Comparison of ENCODE assay signal across 24 cellular contexts in the genomic region with DNA sequence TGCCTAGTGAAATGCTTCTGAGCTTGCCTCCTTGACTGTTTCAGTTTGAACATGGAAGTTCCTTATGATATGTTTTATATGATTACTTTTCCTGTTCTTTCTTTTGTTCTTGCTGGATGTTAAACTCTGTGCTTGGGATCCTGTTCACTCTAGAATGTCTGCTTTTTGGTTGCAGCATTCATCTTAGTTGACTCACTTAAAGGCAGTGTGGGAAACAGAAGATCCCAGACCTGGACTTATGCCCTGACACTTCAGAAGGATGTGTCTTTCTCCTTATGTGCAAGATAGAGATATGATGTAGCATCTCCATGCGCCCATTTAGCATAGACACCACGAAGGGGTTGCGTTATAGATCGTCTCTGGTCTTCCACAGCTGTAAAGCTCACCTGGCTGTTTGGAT. TPM values are rescaled to one million over a fixed set of nuclear protein-coding genes. Genes with fewer than 3 reads are reported as not detected.
DNase-seq lines count a peak whose midpoint lies in the region; ATAC-seq and TF ChIP-seq lines count a peak whose summit lies in the region.
"Had no signal": no experiment of that assay in that cellular context is flagged by ENCODE, and none has a peak within 500 bp of the region (broad histone marks: within the 10 kb centered on the region; RNA-seq: fewer than 3 reads in every experiment).

No MANE protein-coding gene starts in this region.

- H3K27ac ChIP-seq in AG04450 (ENCODE audit: low read depth, low read length), result no peak overlapping the region
- H3K27ac ChIP-seq in H9 (ENCODE audit: insufficient read length, low read depth, low read length), result no peak overlapping the region
- H3K27ac ChIP-seq: esophagus muscularis mucosa, pancreas, sigmoid colon, upper lobe of right lung had no signal

- DNase-seq in AG04450 (ENCODE audit: low read depth, low spot score), result peak; percentile 15
- DNase-seq in H9, result no peak
- DNase-seq in cardiac fibroblast (ENCODE audit: low read depth in 2 of 2), result peak; percentile 10 to 47
- DNase-seq in iris pigment epithelial cell (ENCODE audit: low read depth), result peak; percentile 69
- DNase-seq in cardiac septum (ENCODE audit: low spot score), result no peak
- no peak for DNase-seq in HEK293T (ENCODE audit: extremely low spot score)
- DNase-seq: activated CD4-positive, alpha-beta T cell treated with anti-CD3 and anti-CD28 coated beads for 4 hours; activated CD8-positive, alpha-beta memory T cell treated with anti-CD3 and anti-CD28 coated beads, Interleukin-2, amount 10 ng/mL, durations not matched to agents 7 days and 5 days; CD4-positive, CD25-positive, alpha-beta regulatory T cell; DMS79; effector CD8-positive, alpha-beta T cell; hippocampal formation; kidney; naive B cell; NCI-H1417; NCI-H526 treated with DMSO at 0.1 percent for 48 hours; pancreas; sigmoid colon; upper lobe of right lung had no signal

- H4K91ac ChIP-seq in H9 (ENCODE audit: insufficient read length, low read depth, low read length), result no peak overlapping the region

- no peak overlapping the region for H3T11ph ChIP-seq in H9 (ENCODE audit: low read length)

- H2BK120ac ChIP-seq in H9 (ENCODE audit: low read depth, low read length, poor library complexity, severe bottlenecking), result no peak overlapping the region

- WGBS in H9 (ENCODE audit: extremely low coverage, insufficient read length, low lambda C conversion rate), result no CpG with 5 or more reads among the region's 4 CpGs

- no peak overlapping the region for H2BK12ac ChIP-seq in H9 (ENCODE audit: insufficient read length, low read depth, low read length)

- no peak overlapping the region for H2AFZ ChIP-seq in H9 (ENCODE audit: low read length)

- peaks cover 0 to 9% of the 10 kb centered on the region in 2 experiments; a peak in 3 of 4 replicates for H3K4me1 Mint-ChIP-seq in H9
- H3K4me1 Mint-ChIP-seq: activated CD8-positive, alpha-beta memory T cell treated with anti-CD3 and anti-CD28 coated beads, Interleukin-2, amount 10 ng/mL, durations not matched to agents 7 days and 5 days had no signal

- no peaks in the 10 kb centered on the region for H3K4me1 ChIP-seq in H9 (ENCODE audit: insufficient read depth, low read length)
- H3K4me1 ChIP-seq: esophagus muscularis mucosa, pancreas, sigmoid colon, upper lobe of right lung had no signal

- H3K23me2 ChIP-seq in H9 (ENCODE audit: insufficient read length, low read depth, low read length, poor library complexity, severe bottlenecking), result no peaks in the 10 kb centered on the region

- no peaks in the 10 kb centered on the region for H4K20me1 ChIP-seq in H9 (ENCODE audit: control insufficient read depth, insufficient read depth, insufficient read length)

- no peak overlapping the region for H2BK15ac ChIP-seq in H9 (ENCODE audit: low read depth, low read length)

- no peak overlapping the region for H4K8ac ChIP-seq in H9 (replicated peaks; ENCODE audit: insufficient read length, low read depth, low read length)

- H3K9ac ChIP-seq in H9 (ENCODE audit: extremely low read depth, insufficient read length, low read length), result no peak overlapping the region

- POLR2A ChIA-PET in AG04450 (lab: Yijun Ruan, JAX) (no interaction called here), HEK293T (lab: Yijun Ruan, JAX) (no interaction called here)

- H3K79me2 ChIP-seq in H9 (ENCODE audit: insufficient read depth, low read length), result peaks cover 3% of the 10 kb centered on the region; the same call in 1 of the 2 replicates

- H4K5ac ChIP-seq in H9 (ENCODE audit: insufficient read length, low read depth, low read length), result no peak overlapping the region

- peaks cover 5 to 8% (median 6%) of the 10 kb centered on the region in 3 experiments for H3K36me3 Mint-ChIP-seq in H9 (ENCODE audit: insufficient read depth in 1 of 3, low read depth in 3 of 3)
- H3K36me3 Mint-ChIP-seq: activated CD8-positive, alpha-beta memory T cell treated with anti-CD3 and anti-CD28 coated beads, Interleukin-2, amount 10 ng/mL, durations not matched to agents 7 days and 5 days had no signal

- peaks cover 3% of the 10 kb centered on the region for H3K79me1 ChIP-seq in H9 (ENCODE audit: insufficient read depth, low read depth, low read length, poor library complexity, severe bottlenecking)

- H2AK5ac ChIP-seq in H9 (ENCODE audit: insufficient read length, low read length), result no peak overlapping the region

- no peak overlapping the region for H3K27ac Mint-ChIP-seq in H9
- H3K27ac Mint-ChIP-seq: activated CD8-positive, alpha-beta memory T cell treated with anti-CD3 and anti-CD28 coated beads, Interleukin-2, amount 10 ng/mL, durations not matched to agents 7 days and 5 days; CD4-positive, CD25-positive, alpha-beta regulatory T cell; naive B cell; stimulated activated naive CD8-positive, alpha-beta T cell treated with anti-CD3 and anti-CD28 coated beads, Interleukin-15, Interleukin-2, amounts not matched to agents 100 ng/mL and 50 ng/mL, for 24 hours had no signal

- no peak overlapping the region for H3K4ac ChIP-seq in H9 (ENCODE audit: low read depth, low read length)

- H3K9me3 Mint-ChIP-seq in H9, result no peaks in the 10 kb centered on the region; a peak in 1 of 5 replicates
- H3K9me3 Mint-ChIP-seq: CD4-positive, CD25-positive, alpha-beta regulatory T cell; central memory CD8-positive, alpha-beta T cell; naive B cell; stimulated activated naive CD8-positive, alpha-beta T cell treated with anti-CD3 and anti-CD28 coated beads, Interleukin-15, Interleukin-2, amounts not matched to agents 100 ng/mL and 50 ng/mL, for 24 hours had no signal

- no peak overlapping the region for H2BK5ac ChIP-seq in H9 (ENCODE audit: insufficient read length, low read length)

- H3K9me3 ChIP-seq in AG04450 (ENCODE audit: control insufficient read depth, insufficient read depth, low read length) (no peaks in the 10 kb centered on the region), H9 (ENCODE audit: control insufficient read depth, low read depth, low read length) (no peaks in the 10 kb centered on the region)
- H3K9me3 ChIP-seq: esophagus muscularis mucosa, pancreas, sigmoid colon, upper lobe of right lung had no signal

- H3K23ac ChIP-seq in H9 (ENCODE audit: insufficient read length, low read depth, low read length), result no peak overlapping the region

- H3K27me3 ChIP-seq in AG04450 (ENCODE audit: control insufficient read depth, insufficient read depth, low read length) (no peaks in the 10 kb centered on the region), H9 (ENCODE audit: insufficient read depth, low read length) (no peaks in the 10 kb centered on the region)
- H3K27me3 ChIP-seq: esophagus muscularis mucosa, pancreas, sigmoid colon, upper lobe of right lung had no signal

- H3K27me3 Mint-ChIP-seq in H9 (ENCODE audit: low read depth), result no peaks in the 10 kb centered on the region
- H3K27me3 Mint-ChIP-seq: activated CD8-positive, alpha-beta memory T cell treated with anti-CD3 and anti-CD28 coated beads, Interleukin-2, amount 10 ng/mL, durations not matched to agents 7 days and 5 days; CD4-positive, CD25-positive, alpha-beta regulatory T cell; central memory CD8-positive, alpha-beta T cell; naive B cell; stimulated activated naive CD8-positive, alpha-beta T cell treated with anti-CD3 and anti-CD28 coated beads, Interleukin-15, Interleukin-2, amounts not matched to agents 100 ng/mL and 50 ng/mL, for 24 hours had no signal

- no peak overlapping the region for H3K4me3 Mint-ChIP-seq in H9
- H3K4me3 Mint-ChIP-seq: activated CD8-positive, alpha-beta memory T cell treated with anti-CD3 and anti-CD28 coated beads, Interleukin-2, amount 10 ng/mL, durations not matched to agents 7 days and 5 days; CD4-positive, CD25-positive, alpha-beta regulatory T cell; central memory CD8-positive, alpha-beta T cell; naive B cell; stimulated activated naive CD8-positive, alpha-beta T cell treated with anti-CD3 and anti-CD28 coated beads, Interleukin-15, Interleukin-2, amounts not matched to agents 100 ng/mL and 50 ng/mL, for 24 hours had no signal

- TF ChIP-seq CTCF in AG04450 (IDR thresholded peaks at IDR 0.05; ENCODE audit: low read depth, low read length) (no peak), H9 (conservative IDR thresholded peaks at IDR 0.05) (peak; percentile 26; the same call in 2 of the 3 replicates), cardiac fibroblast (IDR thresholded peaks at IDR 0.05; ENCODE audit: low read depth, low read length) (no peak)

- no peak overlapping the region for H2BK20ac ChIP-seq in H9 (ENCODE audit: low read depth, low read length, poor library complexity, severe bottlenecking)

- CTCF ChIA-PET in AG04450 (lab: Charles Lee) (no interaction called here), HEK293T (lab: Yijun Ruan, JAX) (no interaction called here)

- ATAC-seq in HG03571 (IDR thresholded peaks at IDR 0.05; ENCODE audit: unreplicated experiment), result no peak
- no peak for ATAC-seq in GM19324 (IDR thresholded peaks at IDR 0.05; ENCODE audit: low FRiP score, unreplicated experiment)
- ATAC-seq: activated CD8-positive, alpha-beta memory T cell treated with anti-CD3 and anti-CD28 coated beads, Interleukin-2, amount 10 ng/mL, durations not matched to agents 7 days and 5 days; pancreas; upper lobe of right lung had no signal

- H3K4me3 ChIP-seq in AG04450 (ENCODE audit: low read depth, low read length) (no peak overlapping the region), cardiac fibroblast (replicated peaks in 1 of 2; ENCODE audit: low read depth in 2 of 2, low read length in 2 of 2) (no peak overlapping the region)
- H3K4me3 ChIP-seq: esophagus muscularis mucosa, pancreas, sigmoid colon, upper lobe of right lung had no signal

- no peak overlapping the region for H3K4me2 ChIP-seq in H9 (ENCODE audit: insufficient read depth, insufficient read length, low read length)

- no peak overlapping the region for H3K56ac ChIP-seq in H9 (ENCODE audit: insufficient read length, low read depth, low read length)

- no peak overlapping the region for H3K14ac ChIP-seq in H9 (ENCODE audit: insufficient read depth, low read length)

- H3K18ac ChIP-seq in H9 (ENCODE audit: insufficient read length, low read depth, low read length), result no peak overlapping the region

- intact Hi-C loops in cardiac septum (cut with DNase I), result no loop called here

TF ChIP-seq in HEK293T, 16 proteins besides CTCF, POLR2A, EP300 and RAD21:
- TF ChIP-seq ZNF384 (IDR thresholded peaks at IDR 0.05), result no peak
- no peak for TF ChIP-seq NFRKB (IDR thresholded peaks at IDR 0.05)
- no peak for TF ChIP-seq SUZ12 (IDR thresholded peaks at IDR 0.05)
- TF ChIP-seq SP1 (IDR thresholded peaks at IDR 0.05), result no peak
- no peak for TF ChIP-seq L3MBTL2 (conservative IDR thresholded peaks at IDR 0.05)

RNA-seq across cellular contexts. Expression of a gene that starts 7.3 kb away (rescaled TPM):
- 14.0 and 16.5 TPM in 2 replicates for polyA plus RNA-seq in AG04450 (2011; rRNA removed)
- 6.7 and 7.1 TPM in 2 replicates for polyA minus RNA-seq in AG04450 (2011; rRNA and poly(A)+ RNA removed)
- total RNA-seq in H9 (2021) (32.2 and 34.2 TPM in 2 replicates), cardiac septum (12.1 TPM)

RNA-seq across cellular contexts. Expression of a gene that starts 56.4 kb away (rescaled TPM):
- polyA plus RNA-seq in AG04450 (2011; rRNA removed), result 7.4 and 10.1 TPM in 2 replicates
- polyA minus RNA-seq in AG04450 (2011; rRNA and poly(A)+ RNA removed), result 9.8 and 9.9 TPM in 2 replicates
- total RNA-seq in H9 (2021), result 7.0 and 8.1 TPM in 2 replicates
- total RNA-seq in cardiac septum, result 5.1 TPM

Comparison
In these comparisons a context has a peak if more than half of its experiments do, and no peak if none do; other contexts are left out.
1. DNase-seq: peak in AG04450 (single experiment), cardiac fibroblast (2 of 2) and iris pigment epithelial cell (single experiment); none in H9 (single experiment), cardiac septum (single experiment) and HEK293T (single experiment).